Comparison of ENCODE assay signal across 1 cellular context in the genomic region with DNA sequence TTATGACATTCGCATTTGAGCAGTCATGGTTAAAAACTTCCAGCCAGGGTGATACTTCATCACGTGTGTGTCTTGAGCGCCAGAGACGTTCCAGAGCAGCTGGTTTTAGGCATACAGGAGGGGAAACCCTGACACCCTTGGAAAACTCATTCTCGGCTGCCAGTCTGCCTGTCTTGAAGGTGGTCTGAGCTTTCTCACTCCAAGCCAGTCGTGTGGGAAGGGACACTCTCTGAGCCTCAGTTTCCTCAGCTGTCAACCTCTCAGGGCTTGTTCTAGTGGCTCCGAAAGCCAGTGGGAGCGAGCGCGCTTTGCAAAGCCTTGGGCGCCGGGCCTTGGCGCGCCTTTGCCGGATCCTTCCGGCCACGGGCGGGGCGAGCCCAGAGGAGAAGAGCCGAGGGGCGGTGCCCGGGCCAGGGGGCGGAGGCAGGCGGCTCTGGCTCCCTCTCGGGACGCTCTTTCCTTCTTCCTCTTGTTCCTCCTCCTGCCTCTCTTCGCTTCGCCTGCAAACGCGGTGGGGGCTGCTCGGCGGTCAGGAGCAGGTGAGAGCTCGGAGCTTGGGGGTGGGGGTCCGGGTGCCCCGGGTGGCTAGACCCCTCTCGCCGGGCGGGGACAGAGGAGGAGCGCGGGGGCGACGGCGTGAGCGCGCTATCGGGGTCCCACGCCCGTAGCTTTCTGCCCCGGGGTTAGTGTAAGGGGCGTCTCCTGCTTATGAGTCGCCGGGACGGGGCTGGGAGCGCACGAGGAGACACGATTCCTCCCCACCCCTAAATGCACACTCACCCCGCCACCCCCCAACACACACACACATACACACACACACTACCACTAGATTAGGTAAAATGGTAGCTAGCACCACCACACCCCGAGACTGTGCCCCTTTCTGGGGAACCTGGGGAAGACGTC.
A peak's percentile ranks its signal among the peaks of the same experiment; 100 is the strongest.
TF ChIP-seq lines count a peak whose summit lies in the region.

Gene LDAF1 (plus strand): TSS at position 467 of the 903 bp plus-strand sequence. CDS start 2,509 bp downstream, outside the sequence.

TF ChIP-seq in HEK293, 187 proteins besides CTCF, POLR2A, EP300 and RAD21 (continued from another document):
- no peak for TF ChIP-seq OSR2 (tag by site-specific recombination; IDR thresholded peaks at IDR 0.05)
- no peak for TF ChIP-seq ZNF184 (tag by site-specific recombination; IDR thresholded peaks at IDR 0.05)
- 0 out of 2 replicates have a peak, but pooled peaks have one; percentile 53 for TF ChIP-seq ZNF610 (tag by site-specific recombination; IDR thresholded peaks at IDR 0.05; ENCODE audit: borderline replicate concordance)
- no peak for TF ChIP-seq ZXDB (tag by site-specific recombination; IDR thresholded peaks at IDR 0.05)
- TF ChIP-seq, protein P1, sequence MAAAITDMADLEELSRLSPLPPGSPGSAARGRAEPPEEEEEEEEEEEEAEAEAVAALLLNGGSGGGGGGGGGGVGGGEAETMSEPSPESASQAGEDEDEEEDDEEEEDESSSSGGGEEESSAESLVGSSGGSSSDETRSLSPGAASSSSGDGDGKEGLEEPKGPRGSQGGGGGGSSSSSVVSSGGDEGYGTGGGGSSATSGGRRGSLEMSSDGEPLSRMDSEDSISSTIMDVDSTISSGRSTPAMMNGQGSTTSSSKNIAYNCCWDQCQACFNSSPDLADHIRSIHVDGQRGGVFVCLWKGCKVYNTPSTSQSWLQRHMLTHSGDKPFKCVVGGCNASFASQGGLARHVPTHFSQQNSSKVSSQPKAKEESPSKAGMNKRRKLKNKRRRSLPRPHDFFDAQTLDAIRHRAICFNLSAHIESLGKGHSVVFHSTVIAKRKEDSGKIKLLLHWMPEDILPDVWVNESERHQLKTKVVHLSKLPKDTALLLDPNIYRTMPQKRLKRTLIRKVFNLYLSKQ (tag by site-specific recombination; IDR thresholded peaks at IDR 0.05; ENCODE audit: borderline replicate concordance) = no peak
- peak; percentile 50 for TF ChIP-seq EGR2 (tag by site-specific recombination; IDR thresholded peaks at IDR 0.05; ENCODE audit: low read depth)
- no peak for TF ChIP-seq ZNF76 (tag by site-specific recombination; IDR thresholded peaks at IDR 0.05; ENCODE audit: borderline replicate concordance, low read depth)
- TF ChIP-seq, protein P2, sequence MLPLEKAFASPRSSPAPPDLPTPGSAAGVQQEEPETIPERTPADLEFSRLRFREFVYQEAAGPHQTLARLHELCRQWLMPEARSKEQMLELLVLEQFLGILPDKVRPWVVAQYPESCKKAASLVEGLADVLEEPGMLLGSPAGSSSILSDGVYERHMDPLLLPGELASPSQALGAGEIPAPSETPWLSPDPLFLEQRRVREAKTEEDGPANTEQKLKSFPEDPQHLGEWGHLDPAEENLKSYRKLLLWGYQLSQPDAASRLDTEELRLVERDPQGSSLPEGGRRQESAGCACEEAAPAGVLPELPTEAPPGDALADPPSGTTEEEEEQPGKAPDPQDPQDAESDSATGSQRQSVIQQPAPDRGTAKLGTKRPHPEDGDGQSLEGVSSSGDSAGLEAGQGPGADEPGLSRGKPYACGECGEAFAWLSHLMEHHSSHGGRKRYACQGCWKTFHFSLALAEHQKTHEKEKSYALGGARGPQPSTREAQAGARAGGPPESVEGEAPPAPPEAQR (tag by site-specific recombination; IDR thresholded peaks at IDR 0.05) = no peak
- TF ChIP-seq, protein P3, sequence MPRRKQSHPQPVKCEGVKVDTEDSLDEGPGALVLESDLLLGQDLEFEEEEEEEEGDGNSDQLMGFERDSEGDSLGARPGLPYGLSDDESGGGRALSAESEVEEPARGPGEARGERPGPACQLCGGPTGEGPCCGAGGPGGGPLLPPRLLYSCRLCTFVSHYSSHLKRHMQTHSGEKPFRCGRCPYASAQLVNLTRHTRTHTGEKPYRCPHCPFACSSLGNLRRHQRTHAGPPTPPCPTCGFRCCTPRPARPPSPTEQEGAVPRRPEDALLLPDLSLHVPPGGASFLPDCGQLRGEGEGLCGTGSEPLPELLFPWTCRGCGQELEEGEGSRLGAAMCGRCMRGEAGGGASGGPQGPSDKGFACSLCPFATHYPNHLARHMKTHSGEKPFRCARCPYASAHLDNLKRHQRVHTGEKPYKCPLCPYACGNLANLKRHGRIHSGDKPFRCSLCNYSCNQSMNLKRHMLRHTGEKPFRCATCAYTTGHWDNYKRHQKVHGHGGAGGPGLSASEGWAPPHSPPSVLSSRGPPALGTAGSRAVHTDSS (tag by site-specific recombination; IDR thresholded peaks at IDR 0.05) = peak; percentile 64; the same call in 1 of the 2 replicates
- TF ChIP-seq ZNF561 (tag by site-specific recombination; IDR thresholded peaks at IDR 0.05; ENCODE audit: borderline replicate concordance) = peak; percentile 82; the same call in 1 of the 2 replicates
- TF ChIP-seq SP2 (tag by site-specific recombination; IDR thresholded peaks at IDR 0.05) = peak; percentile 85
- TF ChIP-seq ZNF473 (tag by site-specific recombination; IDR thresholded peaks at IDR 0.05) = no peak
- no peak for TF ChIP-seq MEIS1 (CRISPR knock-in tag; IDR thresholded peaks at IDR 0.05; ENCODE audit: borderline replicate concordance)
- no peak for TF ChIP-seq ELK4 (IDR thresholded peaks at IDR 0.05; ENCODE audit: borderline replicate concordance, low read depth, low read length)
- TF ChIP-seq ZNF248 (tag by site-specific recombination; IDR thresholded peaks at IDR 0.05) = no peak
- TF ChIP-seq, protein P4, sequence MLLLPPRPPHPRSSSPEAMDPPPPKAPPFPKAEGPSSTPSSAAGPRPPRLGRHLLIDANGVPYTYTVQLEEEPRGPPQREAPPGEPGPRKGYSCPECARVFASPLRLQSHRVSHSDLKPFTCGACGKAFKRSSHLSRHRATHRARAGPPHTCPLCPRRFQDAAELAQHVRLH (tag by site-specific recombination; IDR thresholded peaks at IDR 0.05) = no peak
- no peak for TF ChIP-seq ZNF274 (IDR thresholded peaks at IDR 0.05; ENCODE audit: low read length)
- TF ChIP-seq ZNF274 (tag by site-specific recombination; IDR thresholded peaks at IDR 0.05; ENCODE audit: borderline replicate concordance) = no peak
- no peak for TF ChIP-seq INSM2 (tag by site-specific recombination; IDR thresholded peaks at IDR 0.05)
- TF ChIP-seq ZNF133 (tag by site-specific recombination; IDR thresholded peaks at IDR 0.05) = no peak
- TF ChIP-seq ZNF302 (tag by site-specific recombination; IDR thresholded peaks at IDR 0.05; ENCODE audit: low read depth) = no peak
- TF ChIP-seq ZNF677 (tag by site-specific recombination; IDR thresholded peaks at IDR 0.05) = no peak
- 0 out of 2 replicates have a peak, but pooled peaks have one; percentile 29 for TF ChIP-seq KLF10 (tag by site-specific recombination; IDR thresholded peaks at IDR 0.05)
- TF ChIP-seq ZBTB10 (tag by site-specific recombination; IDR thresholded peaks at IDR 0.05) = peak; percentile 41; the same call in 1 of the 2 replicates
